Comparison of ENCODE assay signal across 1 cellular context in the genomic region with DNA sequence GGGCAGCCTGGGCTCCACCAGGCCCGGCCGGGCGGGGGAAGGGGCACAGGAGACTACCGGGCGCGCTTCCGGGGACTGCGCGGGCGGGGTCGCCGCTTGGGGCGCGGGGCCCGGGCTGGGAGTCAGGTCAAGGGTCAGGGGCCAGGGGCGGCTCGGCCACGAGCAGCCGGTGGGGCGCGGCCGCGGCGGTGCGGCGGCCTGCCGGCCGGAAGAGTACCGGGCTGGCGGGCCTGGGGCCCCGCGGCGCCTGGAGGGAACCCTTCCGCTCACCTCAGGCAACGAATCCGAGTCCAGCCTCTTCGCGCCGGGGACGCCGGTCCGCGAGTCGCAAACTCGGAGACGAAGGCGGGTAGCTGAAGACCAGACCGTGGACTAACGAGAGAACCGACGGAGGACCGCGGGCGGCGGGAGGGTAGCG.
TF ChIP-seq lines count a peak whose summit lies in the region.

No MANE protein-coding gene starts in this region.

TF ChIP-seq in GM12878, 131 proteins besides CTCF, POLR2A, EP300 and RAD21:
- TF ChIP-seq PML (IDR thresholded peaks at IDR 0.05; ENCODE audit: low read length) (0 out of 2 replicates have a peak, but pooled peaks have one; percentile 0), BCL11A (IDR thresholded peaks at IDR 0.05; ENCODE audit: low read depth, low read length) (0 out of 2 replicates have a peak, but pooled peaks have one; percentile 1), ZZZ3 (IDR thresholded peaks at IDR 0.05; ENCODE audit: control insufficient read depth, insufficient read length, low read depth) (no peak), EGR1 (IDR thresholded peaks at IDR 0.05; ENCODE audit: borderline replicate concordance in 1 of 2, low read depth in 2 of 2, low read length in 2 of 2) (0 out of 3 replicates have a peak, but pooled peaks of 1 of the 2 experiments have one; percentile 17), NR2C1 (IDR thresholded peaks at IDR 0.05) (peak; percentile 88), TAF1 (IDR thresholded peaks at IDR 0.05; ENCODE audit: borderline replicate concordance, low read depth, low read length) (peak; percentile 27; the same call in 1 of the 2 replicates), TBL1XR1 (IDR thresholded peaks at IDR 0.05; ENCODE audit: low read depth, low read length) (no peak), GATAD2B (conservative IDR thresholded peaks at IDR 0.05; ENCODE audit: low read depth) (peak; percentile 95), BACH1 (IDR thresholded peaks at IDR 0.05; ENCODE audit: borderline replicate concordance) (peak; percentile 54; the same call in 1 of the 2 replicates), KLF5 (IDR thresholded peaks at IDR 0.05; ENCODE audit: partially characterized antibody) (peak; percentile 37), RB1 (IDR thresholded peaks at IDR 0.05; ENCODE audit: borderline replicate concordance) (peak; percentile 80; the same call in 1 of the 2 replicates), LARP7 (IDR thresholded peaks at IDR 0.05) (peak; percentile 95; the same call in 1 of the 2 replicates), IKZF1 (conservative IDR thresholded peaks at IDR 0.05) (0 out of 2 replicates have a peak, but pooled peaks have one; percentile 45), SIN3A (IDR thresholded peaks at IDR 0.05; ENCODE audit: low read depth, low read length) (0 out of 2 replicates have a peak, but pooled peaks have one; percentile 54), SMARCA5 (IDR thresholded peaks at IDR 0.05) (peak; percentile 86; the same call in 1 of the 2 replicates), DPF2 (IDR thresholded peaks at IDR 0.05) (peak; percentile 89), NR2F1 (conservative IDR thresholded peaks at IDR 0.05) (peak; percentile 98), PAX5 (IDR thresholded peaks at IDR 0.05; ENCODE audit: borderline replicate concordance, low read depth, low read length) (no peak)
- TF ChIP-seq, protein P1, sequence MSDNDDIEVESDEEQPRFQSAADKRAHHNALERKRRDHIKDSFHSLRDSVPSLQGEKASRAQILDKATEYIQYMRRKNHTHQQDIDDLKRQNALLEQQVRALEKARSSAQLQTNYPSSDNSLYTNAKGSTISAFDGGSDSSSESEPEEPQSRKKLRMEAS (IDR thresholded peaks at IDR 0.05; ENCODE audit: low read depth, low read length): 0 out of 2 replicates have a peak, but pooled peaks have one; percentile 3
- TF ChIP-seq, protein P2, sequence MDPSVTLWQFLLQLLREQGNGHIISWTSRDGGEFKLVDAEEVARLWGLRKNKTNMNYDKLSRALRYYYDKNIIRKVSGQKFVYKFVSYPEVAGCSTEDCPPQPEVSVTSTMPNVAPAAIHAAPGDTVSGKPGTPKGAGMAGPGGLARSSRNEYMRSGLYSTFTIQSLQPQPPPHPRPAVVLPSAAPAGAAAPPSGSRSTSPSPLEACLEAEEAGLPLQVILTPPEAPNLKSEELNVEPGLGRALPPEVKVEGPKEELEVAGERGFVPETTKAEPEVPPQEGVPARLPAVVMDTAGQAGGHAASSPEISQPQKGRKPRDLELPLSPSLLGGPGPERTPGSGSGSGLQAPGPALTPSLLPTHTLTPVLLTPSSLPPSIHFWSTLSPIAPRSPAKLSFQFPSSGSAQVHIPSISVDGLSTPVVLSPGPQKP (IDR thresholded peaks at IDR 0.05; ENCODE audit: low read depth, low read length): 0 out of 2 replicates have a peak, but pooled peaks have one; percentile 49
- TF ChIP-seq, protein P3, sequence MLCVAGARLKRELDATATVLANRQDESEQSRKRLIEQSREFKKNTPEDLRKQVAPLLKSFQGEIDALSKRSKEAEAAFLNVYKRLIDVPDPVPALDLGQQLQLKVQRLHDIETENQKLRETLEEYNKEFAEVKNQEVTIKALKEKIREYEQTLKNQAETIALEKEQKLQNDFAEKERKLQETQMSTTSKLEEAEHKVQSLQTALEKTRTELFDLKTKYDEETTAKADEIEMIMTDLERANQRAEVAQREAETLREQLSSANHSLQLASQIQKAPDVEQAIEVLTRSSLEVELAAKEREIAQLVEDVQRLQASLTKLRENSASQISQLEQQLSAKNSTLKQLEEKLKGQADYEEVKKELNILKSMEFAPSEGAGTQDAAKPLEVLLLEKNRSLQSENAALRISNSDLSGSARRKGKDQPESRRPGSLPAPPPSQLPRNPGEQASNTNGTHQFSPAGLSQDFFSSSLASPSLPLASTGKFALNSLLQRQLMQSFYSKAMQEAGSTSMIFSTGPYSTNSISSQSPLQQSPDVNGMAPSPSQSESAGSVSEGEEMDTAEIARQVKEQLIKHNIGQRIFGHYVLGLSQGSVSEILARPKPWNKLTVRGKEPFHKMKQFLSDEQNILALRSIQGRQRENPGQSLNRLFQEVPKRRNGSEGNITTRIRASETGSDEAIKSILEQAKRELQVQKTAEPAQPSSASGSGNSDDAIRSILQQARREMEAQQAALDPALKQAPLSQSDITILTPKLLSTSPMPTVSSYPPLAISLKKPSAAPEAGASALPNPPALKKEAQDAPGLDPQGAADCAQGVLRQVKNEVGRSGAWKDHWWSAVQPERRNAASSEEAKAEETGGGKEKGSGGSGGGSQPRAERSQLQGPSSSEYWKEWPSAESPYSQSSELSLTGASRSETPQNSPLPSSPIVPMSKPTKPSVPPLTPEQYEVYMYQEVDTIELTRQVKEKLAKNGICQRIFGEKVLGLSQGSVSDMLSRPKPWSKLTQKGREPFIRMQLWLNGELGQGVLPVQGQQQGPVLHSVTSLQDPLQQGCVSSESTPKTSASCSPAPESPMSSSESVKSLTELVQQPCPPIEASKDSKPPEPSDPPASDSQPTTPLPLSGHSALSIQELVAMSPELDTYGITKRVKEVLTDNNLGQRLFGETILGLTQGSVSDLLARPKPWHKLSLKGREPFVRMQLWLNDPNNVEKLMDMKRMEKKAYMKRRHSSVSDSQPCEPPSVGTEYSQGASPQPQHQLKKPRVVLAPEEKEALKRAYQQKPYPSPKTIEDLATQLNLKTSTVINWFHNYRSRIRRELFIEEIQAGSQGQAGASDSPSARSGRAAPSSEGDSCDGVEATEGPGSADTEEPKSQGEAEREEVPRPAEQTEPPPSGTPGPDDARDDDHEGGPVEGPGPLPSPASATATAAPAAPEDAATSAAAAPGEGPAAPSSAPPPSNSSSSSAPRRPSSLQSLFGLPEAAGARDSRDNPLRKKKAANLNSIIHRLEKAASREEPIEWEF (IDR thresholded peaks at IDR 0.05; ENCODE audit: insufficient replicate concordance, low read depth, low read length): no peak
- TF ChIP-seq, protein P4, sequence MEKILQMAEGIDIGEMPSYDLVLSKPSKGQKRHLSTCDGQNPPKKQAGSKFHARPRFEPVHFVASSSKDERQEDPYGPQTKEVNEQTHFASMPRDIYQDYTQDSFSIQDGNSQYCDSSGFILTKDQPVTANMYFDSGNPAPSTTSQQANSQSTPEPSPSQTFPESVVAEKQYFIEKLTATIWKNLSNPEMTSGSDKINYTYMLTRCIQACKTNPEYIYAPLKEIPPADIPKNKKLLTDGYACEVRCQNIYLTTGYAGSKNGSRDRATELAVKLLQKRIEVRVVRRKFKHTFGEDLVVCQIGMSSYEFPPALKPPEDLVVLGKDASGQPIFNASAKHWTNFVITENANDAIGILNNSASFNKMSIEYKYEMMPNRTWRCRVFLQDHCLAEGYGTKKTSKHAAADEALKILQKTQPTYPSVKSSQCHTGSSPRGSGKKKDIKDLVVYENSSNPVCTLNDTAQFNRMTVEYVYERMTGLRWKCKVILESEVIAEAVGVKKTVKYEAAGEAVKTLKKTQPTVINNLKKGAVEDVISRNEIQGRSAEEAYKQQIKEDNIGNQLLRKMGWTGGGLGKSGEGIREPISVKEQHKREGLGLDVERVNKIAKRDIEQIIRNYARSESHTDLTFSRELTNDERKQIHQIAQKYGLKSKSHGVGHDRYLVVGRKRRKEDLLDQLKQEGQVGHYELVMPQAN (conservative IDR thresholded peaks at IDR 0.05): peak; percentile 87
- TF ChIP-seq, protein P5, sequence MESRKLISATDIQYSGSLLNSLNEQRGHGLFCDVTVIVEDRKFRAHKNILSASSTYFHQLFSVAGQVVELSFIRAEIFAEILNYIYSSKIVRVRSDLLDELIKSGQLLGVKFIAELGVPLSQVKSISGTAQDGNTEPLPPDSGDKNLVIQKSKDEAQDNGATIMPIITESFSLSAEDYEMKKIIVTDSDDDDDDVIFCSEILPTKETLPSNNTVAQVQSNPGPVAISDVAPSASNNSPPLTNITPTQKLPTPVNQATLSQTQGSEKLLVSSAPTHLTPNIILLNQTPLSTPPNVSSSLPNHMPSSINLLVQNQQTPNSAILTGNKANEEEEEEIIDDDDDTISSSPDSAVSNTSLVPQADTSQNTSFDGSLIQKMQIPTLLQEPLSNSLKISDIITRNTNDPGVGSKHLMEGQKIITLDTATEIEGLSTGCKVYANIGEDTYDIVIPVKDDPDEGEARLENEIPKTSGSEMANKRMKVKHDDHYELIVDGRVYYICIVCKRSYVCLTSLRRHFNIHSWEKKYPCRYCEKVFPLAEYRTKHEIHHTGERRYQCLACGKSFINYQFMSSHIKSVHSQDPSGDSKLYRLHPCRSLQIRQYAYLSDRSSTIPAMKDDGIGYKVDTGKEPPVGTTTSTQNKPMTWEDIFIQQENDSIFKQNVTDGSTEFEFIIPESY (IDR thresholded peaks at IDR 0.05): no peak
